ENCODE assay signal across 8 cellular contexts in genomic region chr6:41182069-41183034, GRCh38. TPM values are rescaled to one million over a fixed set of nuclear protein-coding genes. Genes with fewer than 3 reads are reported as not detected.
A peak's percentile ranks its signal among the peaks of the same experiment; 100 is the strongest.
DNase-seq lines count a peak whose midpoint lies in the region; ATAC-seq, FAIRE-seq and TF ChIP-seq lines count a peak whose summit lies in the region.

No MANE protein-coding gene starts in this region.

- H3K9me3 Mint-ChIP-seq in MCF 10A (ENCODE audit: unreplicated experiment): no peaks in the 10 kb centered on the region
- peaks cover 0 to 2% of the 10 kb centered on the region in 2 donors for H3K9me3 Mint-ChIP-seq in stimulated activated naive B cell treated with anti-CD40 and anti-IgM and Interleukin-4, amounts not matched to agents 10 μg/mL and 1 μg/mL and 100 μg/mL, for 72 hours

- peak; percentile 77 for ATAC-seq in GM18868 (IDR thresholded peaks at IDR 0.05; ENCODE audit: unreplicated experiment)
- peak; percentile 87 to 89 for ATAC-seq in stimulated activated naive B cell treated with anti-CD40 and anti-IgM and Interleukin-4, amounts not matched to agents 10 μg/mL and 1 μg/mL and 100 μg/mL, for 72 hours (replicated peaks)

- peak overlapping the region; percentile 38; the same call in 1 of the 2 replicates for H3K4me2 ChIP-seq in BLaER1

- no peaks in the 10 kb centered on the region for H3K36me3 Mint-ChIP-seq in MCF 10A (ENCODE audit: insufficient read depth, unreplicated experiment)
- H3K36me3 Mint-ChIP-seq in stimulated activated naive B cell treated with anti-CD40 and anti-IgM and Interleukin-4, amounts not matched to agents 10 μg/mL and 1 μg/mL and 100 μg/mL, for 72 hours: no peaks in the 10 kb centered on the region

- H3K27me3 ChIP-seq in BLaER1: no peaks in the 10 kb centered on the region

- H3K4me3 ChIP-seq in BLaER1 (no peak overlapping the region), SK-N-MC (no peak overlapping the region), kidney (ENCODE audit: low read length in 2 of 2) (no peak overlapping the region)

- BruUV-seq in MCF 10A (replicated peaks; lab: Mats Ljungman, UMichigan): no TSS peak

- no peaks in the 10 kb centered on the region for H3K4me1 Mint-ChIP-seq in MCF 10A (ENCODE audit: insufficient read depth, unreplicated experiment)
- peaks cover 33 to 52% of the 10 kb centered on the region in 2 donors for H3K4me1 Mint-ChIP-seq in stimulated activated naive B cell treated with anti-CD40 and anti-IgM and Interleukin-4, amounts not matched to agents 10 μg/mL and 1 μg/mL and 100 μg/mL, for 72 hours

- H3K9ac ChIP-seq in BLaER1: no peak overlapping the region
- H3K9ac ChIP-seq in SK-N-MC (ENCODE audit: insufficient read length): no peak overlapping the region
- no peak overlapping the region for H3K9ac ChIP-seq in kidney (ENCODE audit: low read length in 2 of 2)

- intact Hi-C loops in MCF 10A (cut with micrococcal nuclease): loop anchor here (1.0 to 5.0 kb wide), 4 partner anchors 90 to 287 kb away; partner anchors contain the start of genes NFYA and OARD1
- intact Hi-C loops in kidney (cut with DNase I): no loop called here

- H4K20me1 ChIP-seq in BLaER1: no peaks in the 10 kb centered on the region

- TF ChIP-seq CTCF in MCF 10A (IDR thresholded peaks at IDR 0.05; ENCODE audit: unreplicated experiment): peak; percentile 56
- peak; percentile 53 for TF ChIP-seq CTCF in kidney (IDR thresholded peaks at IDR 0.05; ENCODE audit: borderline replicate concordance, extremely low read depth, insufficient read depth)

- H3K4me1 ChIP-seq in BLaER1 (peaks cover 19% of the 10 kb centered on the region), kidney (ENCODE audit: control insufficient read depth in 1 of 2, insufficient read depth in 1 of 2, low read depth in 1 of 2, low read length in 2 of 2) (no peaks in the 10 kb centered on the region)

- POLR2A ChIA-PET in MCF 10A (lab: Yijun Ruan, JAX): no interaction called here

- peaks cover 17% of the 10 kb centered on the region for H3K27me3 Mint-ChIP-seq in MCF 10A (ENCODE audit: insufficient read depth, unreplicated experiment)
- H3K27me3 Mint-ChIP-seq in stimulated activated naive B cell treated with anti-CD40 and anti-IgM and Interleukin-4, amounts not matched to agents 10 μg/mL and 1 μg/mL and 100 μg/mL, for 72 hours: no peaks in the 10 kb centered on the region

- H3K36me3 ChIP-seq in BLaER1 (no peaks in the 10 kb centered on the region), SK-N-MC (ENCODE audit: insufficient read depth, low read length) (no peaks in the 10 kb centered on the region), kidney (ENCODE audit: control insufficient read depth in 1 of 2, insufficient read depth in 2 of 2, low read length in 2 of 2) (no peaks in the 10 kb centered on the region)

- H3K9me3 ChIP-seq in BLaER1 (no peaks in the 10 kb centered on the region), SK-N-MC (ENCODE audit: low read depth, low read length) (no peaks in the 10 kb centered on the region), kidney (ENCODE audit: control insufficient read depth in 1 of 2, low read length in 2 of 2) (no peaks in the 10 kb centered on the region)

- H3K27ac Mint-ChIP-seq in MCF 10A (ENCODE audit: low read depth, unreplicated experiment): no peak overlapping the region
- H3K27ac Mint-ChIP-seq in stimulated activated naive B cell treated with anti-CD40 and anti-IgM and Interleukin-4, amounts not matched to agents 10 μg/mL and 1 μg/mL and 100 μg/mL, for 72 hours: peak overlapping the region; percentile 68

- no peak for FAIRE-seq in kidney (lab: Jason Lieb, UNC)

- peak; percentile 99 for DNase-seq in MV-4-11 (lab: John Stamatoyannopoulos, UW)
- DNase-seq in SK-N-MC (ENCODE audit: low read depth, low spot score): peak; percentile 39
- peak; percentile 70 for DNase-seq in MCF 10A (ENCODE audit: unreplicated experiment)
- DNase-seq in kidney: no peak
- peak; percentile 31 for DNase-seq in stimulated activated naive B cell treated with anti-CD40 and anti-IgM and Interleukin-4, amounts not matched to agents 10 μg/mL and 1 μg/mL and 100 μg/mL, for 72 hours
- no peak for DNase-seq in retina

- no peak overlapping the region for H3K4me3 Mint-ChIP-seq in MCF 10A (ENCODE audit: unreplicated experiment)
- peak overlapping the region in 1 of 2 donors; percentile 15 for H3K4me3 Mint-ChIP-seq in stimulated activated naive B cell treated with anti-CD40 and anti-IgM and Interleukin-4, amounts not matched to agents 10 μg/mL and 1 μg/mL and 100 μg/mL, for 72 hours

- CTCF ChIA-PET in MCF 10A (lab: Yijun Ruan, JAX): interaction anchor here (0.6 to 2.0 kb wide), 11 partner anchors 15 to 1375 kb away, joined by 3 to 13 read pairs (median 4); no protein-coding TSS in a partner anchor

- H3K27ac ChIP-seq in BLaER1: peak overlapping the region; percentile 4; the same call in 1 of the 2 replicates
- H3K27ac ChIP-seq in SK-N-MC: no peak overlapping the region
- no peak overlapping the region for H3K27ac ChIP-seq in kidney (ENCODE audit: low read depth in 2 of 2, low read length in 2 of 2)

RNA-seq across cellular contexts. Expression of gene TREML2, which starts 18.6 kb away (rescaled TPM):
- total RNA-seq in MCF 10A (2022) (not detected in 2 replicates), kidney (0.41 TPM)
- polyA plus RNA-seq in kidney (ENCODE audit: insufficient read depth, low read depth, low replicate concordance): not detected

RNA-seq across cellular contexts. Expression of gene TREM2, which starts 19.4 kb away (rescaled TPM):
- total RNA-seq in MCF 10A (2022) (0.42 and 0.63 TPM in 2 replicates), kidney (7.8 TPM)
- polyA plus RNA-seq in kidney (ENCODE audit: insufficient read depth, low read depth, low replicate concordance): 3.5 TPM

RNA-seq across cellular contexts. Expression of gene TREML1, which starts 28.2 kb away (rescaled TPM):
- total RNA-seq in MCF 10A (2022) (not detected in 2 replicates), kidney (1.0 TPM)
- polyA plus RNA-seq in kidney (ENCODE audit: insufficient read depth, low read depth, low replicate concordance): not detected

RNA-seq across cellular contexts. Expression of gene TREML4, which starts 45.8 kb away (rescaled TPM):
- total RNA-seq in MCF 10A (2022) (not detected in 2 replicates), kidney (not detected)
- polyA plus RNA-seq in kidney (ENCODE audit: insufficient read depth, low read depth, low replicate concordance): not detected

Comparison
In these comparisons a context has a peak if more than half of its experiments do, and no peak if none do; other contexts are left out.
1. DNase-seq: peak in MV-4-11 (single experiment), SK-N-MC (single experiment), MCF 10A (single experiment) and stimulated activated naive B cell treated with anti-CD40 and anti-IgM and Interleukin-4, amounts not matched to agents 10 μg/mL and 1 μg/mL and 100 μg/mL, for 72 hours (single experiment); none in kidney (single experiment) and retina (single experiment).